In genomic region chr1:985126-985525, GRCh38 we compare ENCODE assay signal across 38 cellular contexts. TPM values are rescaled to one million over a fixed set of nuclear protein-coding genes. Genes with fewer than 3 reads are reported as not detected.
"Had no signal": no experiment of that assay in that cellular context is flagged by ENCODE, and none has a peak within 500 bp of the region (broad histone marks: within the 10 kb centered on the region; RNA-seq: fewer than 3 reads in every experiment).

No MANE protein-coding gene starts in this region.

- DNase-seq: activated B cell treated with CpG ODN at 0.5 μM for 24 hours; activated CD4-positive, alpha-beta memory T cell treated with anti-CD3 and anti-CD28 coated beads for 36 hours; activated CD4-positive, alpha-beta T cell treated with anti-CD3 and anti-CD28 coated beads for 4 hours; activated CD4-positive, alpha-beta T cell treated with anti-CD3 and anti-CD28 coated beads, Interleukin-2, amount 10 ng/mL, durations not matched to agents 24 days and 14 days; activated CD4-positive, alpha-beta T cell treated with anti-CD3 and anti-CD28 coated beads, Interleukin-2, amount 50 U/mL, for 1 hour; activated CD4-positive, alpha-beta T cell treated with anti-CD3 and anti-CD28 coated beads, Interleukin-2, amount 50 U/mL, for 4 hours; activated CD4-positive, CD25-positive, alpha-beta regulatory T cell treated with anti-CD3 and anti-CD28 coated beads, Interleukin-2, amount 50 U/mL, for 72 hours; activated CD8-positive, alpha-beta memory T cell treated with anti-CD3 and anti-CD28 coated beads, Interleukin-2, amount 50 U/mL, for 4 hours; activated CD8-positive, alpha-beta T cell treated with anti-CD3 and anti-CD28 coated beads for 36 hours; activated effector memory CD4-positive, alpha-beta T cell treated with anti-CD3 and anti-CD28 coated beads, Interleukin-2, amount 50 U/mL, for 16 hours; activated gamma-delta T cell treated with Interleukin-2 at 50 U/mL for 16 hours; activated naive CD4-positive, alpha-beta T cell; activated naive CD4-positive, alpha-beta T cell treated with anti-CD3 and anti-CD28 coated beads for 36 hours; activated naive CD4-positive, alpha-beta T cell treated with anti-CD3 and anti-CD28 coated beads, Interleukin-2, amount 50 U/mL, for 16 hours; activated naive CD8-positive, alpha-beta T cell treated with anti-CD3 and anti-CD28 coated beads for 36 hours; activated T-cell treated with anti-CD3 and anti-CD28 coated beads for 4 hours; activated T-cell treated with anti-CD3 and anti-CD28 coated beads, Interleukin-2, amount 50 U/mL, for 1 hour; activated T-cell treated with anti-CD3 and anti-CD28 coated beads, Interleukin-2, amount 50 U/mL, for 4 hours; activated T-cell treated with anti-CD3 and anti-CD28 coated beads, Interleukin-2, amount 50 U/mL, for 72 hours; adrenal gland; amniotic stem cell; aorta; body of pancreas; brain microvascular endothelial cell; central memory CD4-positive, alpha-beta T cell; SW 1271; T-helper 1 cell; T-helper 2 cell; T-helper 9 cell had no signal

- H3K27ac ChIP-seq: adrenal gland, body of pancreas, brain microvascular endothelial cell, breast epithelium, VCaP had no signal

- H3K4me3 ChIP-seq: adrenal gland, body of pancreas, breast epithelium had no signal

- H3K4me1 ChIP-seq: adrenal gland, breast epithelium had no signal

- ATAC-seq: activated CD8-positive, alpha-beta T cell treated with anti-CD3 and anti-CD28 coated beads for 36 hours; activated naive CD4-positive, alpha-beta T cell treated with anti-CD3 and anti-CD28 coated beads, Interleukin-2, amount 50 U/mL, for 72 hours; activated T-cell treated with anti-CD3 and anti-CD28 coated beads, Interleukin-2, amount 50 U/mL, for 4 hours; activated T-cell treated with anti-CD3 and anti-CD28 coated beads, Interleukin-2, amount 50 U/mL, for 72 hours; activated T-helper 17 cell treated with anti-CD3 and anti-CD28 coated beads, Interleukin-2, amount 50 U/mL, for 72 hours; body of pancreas had no signal

- H3K9me3 ChIP-seq: adrenal gland, body of pancreas, breast epithelium had no signal

- FAIRE-seq: astrocyte, TTC549 had no signal

- H3K36me3 ChIP-seq: adrenal gland, brain microvascular endothelial cell, breast epithelium had no signal

RNA-seq across cellular contexts. Expression of gene PERM1, which starts 3.2 kb away (rescaled TPM):
- total RNA-seq: activated B cell treated with CpG ODN at 0.5 μM for 24 hours; activated CD4-positive, alpha-beta memory T cell treated with anti-CD3 and anti-CD28 coated beads for 36 hours; activated CD4-positive, alpha-beta T cell treated with anti-CD3 and anti-CD28 coated beads, Interleukin-2, amount 10 ng/mL, durations not matched to agents 24 days and 14 days; activated CD8-positive, alpha-beta memory T cell treated with anti-CD3 and anti-CD28 coated beads for 36 hours; activated CD8-positive, alpha-beta T cell treated with anti-CD3 and anti-CD28 coated beads for 36 hours; activated naive CD4-positive, alpha-beta T cell treated with anti-CD3 and anti-CD28 coated beads for 36 hours; activated naive CD4-positive, alpha-beta T cell treated with anti-CD3 and anti-CD28 coated beads, Interleukin-2, amount 50 U/mL, for 72 hours; activated naive CD8-positive, alpha-beta T cell treated with anti-CD3 and anti-CD28 coated beads for 36 hours; activated T-cell treated with anti-CD3 and anti-CD28 coated beads, Interleukin-2, amount 50 U/mL, for 4 hours; activated T-cell treated with anti-CD3 and anti-CD28 coated beads, Interleukin-2, amount 50 U/mL, for 72 hours; activated T-helper 1 cell treated with anti-CD3 and anti-CD28 coated beads, Interleukin-12 subunit alpha, Interleukin-12 subunit beta, Interleukin-2, Interleukin-4 antibody, amounts not matched to agents 30 ng/mL and 10 ng/mL and 1 ng/mL, durations not matched to agents 14 hours and 24 hours and 36 hours; activated T-helper 17 cell treated with anti-CD3 and anti-CD28 coated beads, Interleukin-2, amount 50 U/mL, for 72 hours; body of pancreas had no signal

RNA-seq across cellular contexts. Expression of gene PLEKHN1, which starts 18.8 kb away (rescaled TPM):
- total RNA-seq: body of pancreas, cardiac septum had no signal
